Comparison of ENCODE assay signal across 8 cellular contexts in the genomic region with DNA sequence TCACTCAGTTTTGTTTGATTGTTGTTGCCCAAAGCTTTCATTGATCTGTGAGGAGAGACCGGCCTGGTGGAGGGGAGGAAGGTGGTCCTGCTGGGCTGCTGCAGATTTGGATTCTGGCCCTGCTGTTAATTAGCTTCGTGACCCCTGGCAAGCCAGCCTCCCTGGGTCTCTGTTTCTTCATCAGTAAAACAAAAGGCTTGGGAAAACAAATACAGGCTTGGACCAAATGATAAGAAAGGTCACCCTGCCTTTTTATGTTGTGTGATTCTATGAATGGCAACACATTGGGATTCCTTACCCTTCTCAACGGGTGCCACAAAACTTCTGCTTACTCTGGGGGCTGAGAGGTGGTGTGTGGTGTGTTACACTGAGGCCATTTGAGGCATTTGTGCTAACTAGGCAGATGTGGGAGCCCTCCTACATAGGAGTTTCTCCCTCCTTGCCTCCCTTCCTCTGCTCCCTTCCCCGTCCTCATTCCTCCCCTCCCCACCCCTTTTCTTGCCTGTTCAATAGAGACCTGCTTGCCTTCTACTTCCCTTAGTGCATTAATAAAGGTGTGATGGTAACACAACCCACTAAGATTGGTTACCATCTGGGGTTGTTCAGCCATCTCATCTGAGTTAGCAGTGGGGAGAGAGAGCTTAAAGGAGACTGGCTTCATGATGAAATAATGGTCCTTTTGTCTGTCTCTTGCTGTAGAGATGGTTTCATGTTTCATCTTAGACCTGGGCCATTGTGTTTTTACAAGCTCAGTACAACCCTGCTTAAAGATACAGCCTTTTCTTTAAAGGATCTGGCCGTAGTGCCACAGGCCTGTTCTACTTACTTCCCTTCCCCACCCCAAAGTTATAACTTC.
A peak's percentile ranks its signal among the peaks of the same experiment; 100 is the strongest.
DNase-seq lines count a peak whose midpoint lies in the region; ATAC-seq, FAIRE-seq and TF ChIP-seq lines count a peak whose summit lies in the region.
"Had no signal": no experiment of that assay in that cellular context is flagged by ENCODE, and none has a peak within 500 bp of the region (broad histone marks: within the 10 kb centered on the region; RNA-seq: fewer than 3 reads in every experiment).

No MANE protein-coding gene starts in this region.

- H3K9ac ChIP-seq in K562 (ENCODE audit: insufficient read depth in 1 of 2, low read depth in 2 of 2, low read length in 2 of 2) (no peak overlapping the region), iPS-18a (ENCODE audit: low read length) (peak overlapping the region; percentile 5)

- no peak for TF ChIP-seq EP300 in K562 (IDR thresholded peaks at IDR 0.05; ENCODE audit: low read length)
- no peak for TF ChIP-seq EP300 in stomach (IDR thresholded peaks at IDR 0.05)

- POLR2A ChIA-PET in K562 (lab: Yijun Ruan, JAX): interaction anchor here (0.6 to 1.2 kb wide), 2 partner anchors 11 to 20 kb away, joined by 3 read pairs; no protein-coding TSS in a partner anchor

- TF ChIP-seq CTCF in K562 (IDR thresholded peaks at IDR 0.05 in 2 of 3, conservative IDR thresholded peaks at IDR 0.05 in 1 of 3; ENCODE audit: insufficient read depth in 2 of 3, low read depth in 1 of 3, low read length in 3 of 3) (no peak), stomach (IDR thresholded peaks at IDR 0.05) (no peak), GM10266 (IDR thresholded peaks at IDR 0.05; ENCODE audit: control insufficient read depth, insufficient read depth, low read depth, missing control alignments) (no peak)

- H3K36me3 ChIP-seq in K562 (ENCODE audit: control insufficient read depth, insufficient read depth, low read length) (no peaks in the 10 kb centered on the region), iPS-18a (ENCODE audit: control insufficient read depth, low read depth, low read length) (no peaks in the 10 kb centered on the region), stomach (peaks cover 0 to 5% (median 2%) of the 10 kb centered on the region in 4 donors)

- FAIRE-seq in K562 (lab: Jason Lieb, UNC): no peak
- FAIRE-seq: islet of Langerhans had no signal

- peak overlapping the region; percentile 35; the same call in 1 of the 2 replicates for H2AFZ ChIP-seq in K562 (ENCODE audit: low read depth, low read length)

- intact Hi-C loops in K562 (cut with micrococcal nuclease) (no loop called here), stomach (cut with DNase I; ENCODE audit: low total_unique reads) (no loop called here)

- TF ChIP-seq POLR2A in K562 (conservative IDR thresholded peaks at IDR 0.05): no peak
- TF ChIP-seq POLR2A in stomach (IDR thresholded peaks at IDR 0.05): no peak

- 18% methylated on average over 5 of the region's 5 CpGs for WGBS in K562 (ENCODE audit: insufficient coverage, low coverage, missing lambda C conversion rate)
- 31 to 41% (median 34%) methylated on average over 5 of the region's 5 CpGs for WGBS in stomach, 5 donors

- in situ Hi-C loops in K562 (cut with MboI): no loop called here

- no peak overlapping the region for H3K27ac ChIP-seq in K562 (ENCODE audit: extremely low read depth, low read depth, low read length)
- no peak overlapping the region for H3K27ac ChIP-seq in iPS-18a (ENCODE audit: low read length)
- peak overlapping the region in 4 of 5 donors; percentile 3 to 42 (median 27) for H3K27ac ChIP-seq in stomach

- H3K4me2 ChIP-seq in K562 (ENCODE audit: insufficient read depth, low read length): no peak overlapping the region

- no TSS peak for BruUV-seq in K562 (replicated peaks; lab: Mats Ljungman, UMichigan)

- H3K4me1 ChIP-seq in K562 (replicated peaks in 1 of 2; ENCODE audit: control insufficient read depth in 2 of 2, insufficient read depth in 2 of 2, low read length in 2 of 2): peaks cover under 1 to 1% of the 10 kb centered on the region in 2 experiments
- peaks cover 23% of the 10 kb centered on the region for H3K4me1 ChIP-seq in iPS-18a (ENCODE audit: control insufficient read depth, low read depth, low read length)
- H3K4me1 ChIP-seq in stomach: peaks cover 8 to 51% (median 35%) of the 10 kb centered on the region in 4 donors

- peak; percentile 22 for DNase-seq in HuH-7 (ENCODE audit: low spot score)
- no peak for DNase-seq in K562 (ENCODE audit: extremely low read depth in 1 of 4, low spot score in 3 of 4)
- no peak for DNase-seq in stomach
- no peak for DNase-seq in T1000 (lab: John Stamatoyannopoulos, UW)
- DNase-seq in GM10266 (ENCODE audit: extremely low spot score): no peak

- CTCF ChIA-PET in K562 (lab: Yijun Ruan, JAX; ENCODE audit: low intra/inter-chr PET ratio): no interaction called here

- H3K27me3 ChIP-seq in K562 (ENCODE audit: control insufficient read depth in 2 of 2, insufficient read depth in 2 of 2, low read length in 2 of 2) (peaks cover 2 to 6% of the 10 kb centered on the region in 2 experiments; a peak in 2 of 5 replicates), iPS-18a (ENCODE audit: control insufficient read depth, insufficient read depth, low read length) (no peaks in the 10 kb centered on the region), stomach (no peaks in the 10 kb centered on the region)

- H3K9me3 ChIP-seq in K562 (replicated peaks; ENCODE audit: control insufficient read depth, insufficient read depth, low read depth, low read length) (no peaks in the 10 kb centered on the region), iPS-18a (ENCODE audit: control insufficient read depth, low read depth, low read length) (no peaks in the 10 kb centered on the region), stomach (no peaks in the 10 kb centered on the region)

- H3K4me3 ChIP-seq in K562 (no peak overlapping the region), iPS-18a (ENCODE audit: low read length) (peak overlapping the region; percentile 16), stomach (no peak overlapping the region)

- no peak for TF ChIP-seq RAD21 in K562 (CRISPR knock-in tag; conservative IDR thresholded peaks at IDR 0.05 in 1 of 2, IDR thresholded peaks at IDR 0.05 in 1 of 2)

- no peaks in the 10 kb centered on the region for H3K79me2 ChIP-seq in K562 (ENCODE audit: control insufficient read depth, insufficient read depth, low read length)

- no peaks in the 10 kb centered on the region for H4K20me1 ChIP-seq in K562 (replicated peaks; ENCODE audit: control insufficient read depth, insufficient read depth, low read length)

- H3K9me1 ChIP-seq in K562 (ENCODE audit: control insufficient read depth, insufficient read depth, low read length): no peaks in the 10 kb centered on the region

- peak; percentile 28 for ATAC-seq in K562
- no peak for ATAC-seq in GM21423 (IDR thresholded peaks at IDR 0.05; ENCODE audit: unreplicated experiment)

TF ChIP-seq in K562, 482 proteins besides CTCF, POLR2A, EP300 and RAD21:
- TF ChIP-seq RB1 (IDR thresholded peaks at IDR 0.05; ENCODE audit: low read depth) (no peak), SP2 (IDR thresholded peaks at IDR 0.05; ENCODE audit: extremely low read depth, low read depth, low read length, poor library complexity, severe bottlenecking) (no peak), EHMT2 (IDR thresholded peaks at IDR 0.05) (peak; percentile 27; the same call in 1 of the 2 replicates)
- TF ChIP-seq, protein P1, sequence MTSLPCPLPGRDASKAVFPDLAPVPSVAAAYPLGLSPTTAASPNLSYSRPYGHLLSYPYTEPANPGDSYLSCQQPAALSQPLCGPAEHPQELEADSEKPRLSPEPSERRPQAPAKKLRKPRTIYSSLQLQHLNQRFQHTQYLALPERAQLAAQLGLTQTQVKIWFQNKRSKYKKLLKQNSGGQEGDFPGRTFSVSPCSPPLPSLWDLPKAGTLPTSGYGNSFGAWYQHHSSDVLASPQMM (CRISPR knock-in tag; IDR thresholded peaks at IDR 0.05): no peak
- TF ChIP-seq, protein P2, sequence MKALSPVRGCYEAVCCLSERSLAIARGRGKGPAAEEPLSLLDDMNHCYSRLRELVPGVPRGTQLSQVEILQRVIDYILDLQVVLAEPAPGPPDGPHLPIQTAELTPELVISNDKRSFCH (CRISPR knock-in tag; IDR thresholded peaks at IDR 0.05): no peak
- TF ChIP-seq, protein P2 (tag; IDR thresholded peaks at IDR 0.05): 0 out of 2 replicates have a peak, but pooled peaks have one; percentile 35

Comparison
In these comparisons a context has a peak if more than half of its experiments do, and no peak if none do; other contexts are left out.
1. H3K27ac ChIP-seq: peak in stomach (4 of 5); none in K562 (single experiment) and iPS-18a (single experiment).